ENCODE assay signal across 1 cellular context in genomic region chr14:24831677-24832076, GRCh38.
TF ChIP-seq lines count a peak whose summit lies in the region.

No MANE protein-coding gene starts in this region.

TF ChIP-seq in HepG2, 621 proteins besides CTCF, POLR2A, EP300 and RAD21 (continued from another document and continues in another):
- TF ChIP-seq ZHX2 (IDR thresholded peaks at IDR 0.05; ENCODE audit: low read depth) (no peak), ZHX2 (CRISPR knock-in tag; IDR thresholded peaks at IDR 0.05; ENCODE audit: borderline replicate concordance) (no peak), FOXK1 (CRISPR knock-in tag; IDR thresholded peaks at IDR 0.05; ENCODE audit: borderline replicate concordance, low read depth) (peak; percentile 40; the same call in 1 of the 2 replicates), THRA (CRISPR knock-in tag; IDR thresholded peaks at IDR 0.05; ENCODE audit: borderline replicate concordance) (peak; percentile 10; the same call in 1 of the 2 replicates), NFKB2 (CRISPR knock-in tag; IDR thresholded peaks at IDR 0.05; ENCODE audit: borderline replicate concordance) (no peak), ZNF761 (CRISPR knock-in tag; conservative IDR thresholded peaks at IDR 0.05) (no peak), ZUFSP (CRISPR knock-in tag; IDR thresholded peaks at IDR 0.05; ENCODE audit: borderline replicate concordance) (no peak), RARA (CRISPR knock-in tag; IDR thresholded peaks at IDR 0.05) (peak; percentile 96), HDAC1 (CRISPR knock-in tag; IDR thresholded peaks at IDR 0.05) (no peak), GATAD1 (CRISPR knock-in tag; IDR thresholded peaks at IDR 0.05) (0 out of 2 replicates have a peak, but pooled peaks have one; percentile 14), ZNF740 (CRISPR knock-in tag; IDR thresholded peaks at IDR 0.05) (no peak), ZFP91 (CRISPR knock-in tag; IDR thresholded peaks at IDR 0.05; ENCODE audit: borderline replicate concordance) (no peak), YEATS2 (CRISPR knock-in tag; IDR thresholded peaks at IDR 0.05; ENCODE audit: borderline replicate concordance) (no peak), U2AF2 (IDR thresholded peaks at IDR 0.05; ENCODE audit: low read depth, low read length) (no peak), BRCA1 (CRISPR knock-in tag; IDR thresholded peaks at IDR 0.05) (no peak), ZNF746 (CRISPR knock-in tag; IDR thresholded peaks at IDR 0.05) (no peak), HBP1 (CRISPR knock-in tag; IDR thresholded peaks at IDR 0.05; ENCODE audit: low read depth) (no peak), ZNF891 (CRISPR knock-in tag; IDR thresholded peaks at IDR 0.05) (no peak), FIP1L1 (IDR thresholded peaks at IDR 0.05; ENCODE audit: borderline replicate concordance, insufficient read depth, low read depth, low read length) (no peak), ZMYM4 (CRISPR knock-in tag; IDR thresholded peaks at IDR 0.05) (peak; percentile 81), SP5 (CRISPR knock-in tag; IDR thresholded peaks at IDR 0.05; ENCODE audit: borderline replicate concordance, low read depth) (no peak), ZFY (CRISPR knock-in tag; IDR thresholded peaks at IDR 0.05) (no peak), RFX5 (IDR thresholded peaks at IDR 0.05; ENCODE audit: low read depth, low read length) (no peak), FOXK2 (IDR thresholded peaks at IDR 0.05) (no peak), DZIP1 (CRISPR knock-in tag; IDR thresholded peaks at IDR 0.05) (no peak), ZFP41 (CRISPR knock-in tag; IDR thresholded peaks at IDR 0.05; ENCODE audit: borderline replicate concordance) (no peak), ZNF18 (CRISPR knock-in tag; IDR thresholded peaks at IDR 0.05; ENCODE audit: insufficient replicate concordance) (no peak), ZNF382 (CRISPR knock-in tag; IDR thresholded peaks at IDR 0.05; ENCODE audit: borderline replicate concordance) (no peak), ZNF367 (CRISPR knock-in tag; IDR thresholded peaks at IDR 0.05; ENCODE audit: borderline replicate concordance) (no peak), DPF2 (CRISPR knock-in tag; IDR thresholded peaks at IDR 0.05; ENCODE audit: borderline replicate concordance, low read depth) (no peak), ZNF124 (CRISPR knock-in tag; IDR thresholded peaks at IDR 0.05) (no peak), ESRRA (CRISPR knock-in tag; IDR thresholded peaks at IDR 0.05; ENCODE audit: low read depth) (0 out of 2 replicates have a peak, but pooled peaks have one; percentile 39), ZNF687 (CRISPR knock-in tag; IDR thresholded peaks at IDR 0.05) (no peak), U2AF1 (optimal IDR thresholded peaks at IDR 0.05; ENCODE audit: low read depth, low read length) (no peak), ZNF562 (CRISPR knock-in tag; IDR thresholded peaks at IDR 0.05; ENCODE audit: borderline replicate concordance) (no peak), SOX5 (CRISPR knock-in tag; IDR thresholded peaks at IDR 0.05; ENCODE audit: borderline replicate concordance) (peak; percentile 8; the same call in 1 of the 2 replicates)
